18 cellular contexts compared by ENCODE assay signal in genomic region chr3:55200916-55201315, GRCh38.
DNase-seq lines count a peak whose midpoint lies in the region; ATAC-seq, FAIRE-seq and TF ChIP-seq lines count a peak whose summit lies in the region.
"Had no signal": no experiment of that assay in that cellular context is flagged by ENCODE, and none has a peak within 500 bp of the region (broad histone marks: within the 10 kb centered on the region; RNA-seq: fewer than 3 reads in every experiment).

No MANE protein-coding gene starts in this region.

- H3K9ac ChIP-seq in astrocyte (ENCODE audit: low read length): no peak overlapping the region

- no peak for FAIRE-seq in astrocyte (lab: Jason Lieb, UNC)
- FAIRE-seq: G401.6, GM12892, H54 had no signal

- H3K4me1 ChIP-seq in OCI-LY7 (ENCODE audit: insufficient read depth, low read length, poor library complexity, severe bottlenecking) (peaks cover 7% of the 10 kb centered on the region), astrocyte (ENCODE audit: insufficient read depth, low read length) (peaks cover 50% of the 10 kb centered on the region), osteoblast (ENCODE audit: insufficient read depth, low read length) (peaks cover 50% of the 10 kb centered on the region)
- H3K4me1 ChIP-seq: HAP-1 had no signal

- peak overlapping the region; percentile 51; the same call in 1 of the 2 replicates for H2AFZ ChIP-seq in OCI-LY7 (ENCODE audit: low read length)
- no peak overlapping the region for H2AFZ ChIP-seq in astrocyte (ENCODE audit: low read depth, low read length)
- no peak overlapping the region for H2AFZ ChIP-seq in osteoblast (ENCODE audit: low read length)

- H3K79me2 ChIP-seq in OCI-LY7 (ENCODE audit: insufficient read depth, low read depth, low read length) (no peaks in the 10 kb centered on the region), astrocyte (ENCODE audit: insufficient read depth, low read length) (no peaks in the 10 kb centered on the region), osteoblast (ENCODE audit: insufficient read depth, low read length) (no peaks in the 10 kb centered on the region)

- H3K4me1 Mint-ChIP-seq in astrocyte (ENCODE audit: low read depth, unreplicated experiment): peaks cover 56% of the 10 kb centered on the region
- H3K4me1 Mint-ChIP-seq: CD4-positive, alpha-beta memory T cell had no signal

- intact Hi-C loops in OCI-LY7 (cut with micrococcal nuclease; ENCODE audit: unreplicated experiment): no loop called here

- H3K27ac ChIP-seq in OCI-LY7 (ENCODE audit: low read depth, low read length, poor library complexity, severe bottlenecking): no peak overlapping the region
- peak overlapping the region; percentile 95 for H3K27ac ChIP-seq in astrocyte (ENCODE audit: low read depth, low read length)
- peak overlapping the region; percentile 14 for H3K27ac ChIP-seq in osteoblast (ENCODE audit: low read depth, low read length)

- no peaks in the 10 kb centered on the region for H3K36me3 Mint-ChIP-seq in astrocyte (ENCODE audit: low read depth, unreplicated experiment)
- H3K36me3 Mint-ChIP-seq: CD4-positive, alpha-beta memory T cell had no signal

- H3K36me3 ChIP-seq in OCI-LY7 (ENCODE audit: insufficient read depth, low read length) (no peaks in the 10 kb centered on the region), astrocyte (ENCODE audit: insufficient read depth, low read length) (no peaks in the 10 kb centered on the region), osteoblast (ENCODE audit: insufficient read depth, low read length) (no peaks in the 10 kb centered on the region)
- H3K36me3 ChIP-seq: HAP-1 had no signal

- H3K9me2 ChIP-seq in OCI-LY7 (ENCODE audit: insufficient read depth, low read length): no peaks in the 10 kb centered on the region

- H3K4me2 ChIP-seq in OCI-LY7 (ENCODE audit: low read length): no peak overlapping the region
- no peak overlapping the region for H3K4me2 ChIP-seq in astrocyte (ENCODE audit: low read length)
- H3K4me2 ChIP-seq in osteoblast (ENCODE audit: insufficient read depth, low read length): no peak overlapping the region

- CTCF ChIA-PET in OCI-LY7 (lab: Charles Lee; ENCODE audit: unreplicated experiment): no interaction called here

- ATAC-seq in GM19452 (IDR thresholded peaks at IDR 0.05; ENCODE audit: unreplicated experiment): no peak

- no peaks in the 10 kb centered on the region for H3K27me3 ChIP-seq in astrocyte (ENCODE audit: insufficient read depth, low read length)
- no peaks in the 10 kb centered on the region for H3K27me3 ChIP-seq in osteoblast (ENCODE audit: insufficient read depth, low read length)

- H3K27me3 Mint-ChIP-seq in astrocyte (ENCODE audit: low read depth, unreplicated experiment): no peaks in the 10 kb centered on the region
- H3K27me3 Mint-ChIP-seq: CD4-positive, alpha-beta memory T cell had no signal

- H3K4me3 ChIP-seq in OCI-LY7 (ENCODE audit: low read depth, low read length, poor library complexity, severe bottlenecking): no peak overlapping the region
- no peak overlapping the region for H3K4me3 ChIP-seq in astrocyte (ENCODE audit: insufficient read depth, low read depth, low read length)
- H3K4me3 ChIP-seq in osteoblast (ENCODE audit: insufficient read depth, low read length): no peak overlapping the region
- H3K4me3 ChIP-seq: HAP-1 had no signal

- TF ChIP-seq CTCF in OCI-LY7 (conservative IDR thresholded peaks at IDR 0.05; ENCODE audit: low read length) (no peak), astrocyte (IDR thresholded peaks at IDR 0.05; ENCODE audit: insufficient read depth, low read depth, low read length) (no peak), osteoblast (IDR thresholded peaks at IDR 0.05; ENCODE audit: extremely low read depth, low read depth, low read length) (no peak)

- no peak overlapping the region for H3K4me3 Mint-ChIP-seq in astrocyte (ENCODE audit: unreplicated experiment)
- H3K4me3 Mint-ChIP-seq: CD4-positive, alpha-beta memory T cell; HFFc6 had no signal

- peaks cover 4% of the 10 kb centered on the region for H3K9me3 Mint-ChIP-seq in astrocyte (ENCODE audit: unreplicated experiment)
- H3K9me3 Mint-ChIP-seq: HFFc6 had no signal

- no peaks in the 10 kb centered on the region for H4K20me1 ChIP-seq in OCI-LY7 (ENCODE audit: insufficient read depth, low read length)
- no peaks in the 10 kb centered on the region for H4K20me1 ChIP-seq in astrocyte (ENCODE audit: insufficient read depth, low read length)
- H4K20me1 ChIP-seq in osteoblast (ENCODE audit: insufficient read depth, low read length): no peaks in the 10 kb centered on the region

- no TSS peak for BruUV-seq in OCI-LY7 (replicated peaks; lab: Mats Ljungman, UMichigan)

- POLR2A ChIA-PET in OCI-LY7 (lab: Charles Lee): no interaction called here

- DNase-seq in OCI-LY7 (ENCODE audit: low spot score) (peak; percentile 20), astrocyte (ENCODE audit: low read depth) (no peak), osteoblast (ENCODE audit: insufficient read length, low spot score, missing footprints) (no peak), iPS-NIHi11 (ENCODE audit: low spot score) (no peak)
- no peak for DNase-seq in effector CD4-positive, alpha-beta T cell
- DNase-seq: C1 segment of cervical spinal cord; Calu3; CD4-positive, alpha-beta memory T cell; COR-L47; DMS53; DND-41; GOT3; HFFc6 had no signal

- H3K9me3 ChIP-seq in OCI-LY7 (ENCODE audit: low read length) (no peaks in the 10 kb centered on the region), astrocyte (ENCODE audit: insufficient read depth, low read depth, low read length) (no peaks in the 10 kb centered on the region), osteoblast (ENCODE audit: low read depth, low read length) (no peaks in the 10 kb centered on the region)
- H3K9me3 ChIP-seq: HAP-1 had no signal

- H3K27ac Mint-ChIP-seq in astrocyte (ENCODE audit: unreplicated experiment): no peak overlapping the region
- H3K27ac Mint-ChIP-seq: CD4-positive, alpha-beta memory T cell had no signal
